In genomic region chr3:164278550-164278949, GRCh38 we compare ENCODE assay signal across 28 cellular contexts.
"Had no signal": no experiment of that assay in that cellular context is flagged by ENCODE, and none has a peak within 500 bp of the region (broad histone marks: within the 10 kb centered on the region; RNA-seq: fewer than 3 reads in every experiment).

No MANE protein-coding gene starts in this region.

- H3K27me3 ChIP-seq: stomach, suprapubic skin, testis, thyroid gland, tibial artery, tibial nerve, transverse colon, upper lobe of left lung, upper lobe of right lung, uterus, vagina had no signal

- H3K4me1 Mint-ChIP-seq: stimulated activated memory B cell treated with anti-CD40 and anti-IgM and Interleukin-4, amounts not matched to agents 10 μg/mL and 1 μg/mL and 100 μg/mL, for 72 hours; stimulated activated naive B cell treated with anti-CD40 and anti-IgM and Interleukin-4, amounts not matched to agents 10 μg/mL and 1 μg/mL and 100 μg/mL, for 72 hours; stimulated activated naive CD8-positive, alpha-beta T cell treated with anti-CD3 and anti-CD28 coated beads, Interleukin-15, amount 100 ng/mL, for 72 hours had no signal

- H3K9me3 ChIP-seq: testis, thyroid gland, transverse colon, upper lobe of right lung, uterus, vagina had no signal

- H3K36me3 ChIP-seq: stomach, suprapubic skin, thoracic aorta, thyroid gland, tibial artery, tibial nerve, transverse colon, upper lobe of left lung, upper lobe of right lung, uterus, vagina had no signal

- H3K36me3 Mint-ChIP-seq: stimulated activated memory B cell treated with anti-CD40 and anti-IgM and Interleukin-4, amounts not matched to agents 10 μg/mL and 1 μg/mL and 100 μg/mL, for 72 hours; stimulated activated naive B cell treated with anti-CD40 and anti-IgM and Interleukin-4, amounts not matched to agents 10 μg/mL and 1 μg/mL and 100 μg/mL, for 72 hours; type B pancreatic cell had no signal

- H3K27ac Mint-ChIP-seq: stimulated activated memory B cell treated with anti-CD40 and anti-IgM and Interleukin-4, amounts not matched to agents 10 μg/mL and 1 μg/mL and 100 μg/mL, for 72 hours; stimulated activated naive B cell treated with anti-CD40 and anti-IgM and Interleukin-4, amounts not matched to agents 10 μg/mL and 1 μg/mL and 100 μg/mL, for 72 hours; stimulated activated naive CD8-positive, alpha-beta T cell treated with anti-CD3 and anti-CD28 coated beads, Interleukin-15, amount 100 ng/mL, for 72 hours; stimulated activated naive CD8-positive, alpha-beta T cell treated with anti-CD3 and anti-CD28 coated beads, Interleukin-15, Interleukin-2, amounts not matched to agents 100 ng/mL and 50 ng/mL, for 24 hours; type B pancreatic cell had no signal

- H3K4me3 Mint-ChIP-seq: stimulated activated memory B cell treated with anti-CD40 and anti-IgM and Interleukin-4, amounts not matched to agents 10 μg/mL and 1 μg/mL and 100 μg/mL, for 72 hours; stimulated activated naive B cell treated with anti-CD40 and anti-IgM and Interleukin-4, amounts not matched to agents 10 μg/mL and 1 μg/mL and 100 μg/mL, for 72 hours; stimulated activated naive CD8-positive, alpha-beta T cell treated with anti-CD3 and anti-CD28 coated beads, Interleukin-15, amount 100 ng/mL, for 72 hours; stimulated activated naive CD8-positive, alpha-beta T cell treated with anti-CD3 and anti-CD28 coated beads, Interleukin-15, Interleukin-2, amounts not matched to agents 100 ng/mL and 50 ng/mL, for 24 hours; type B pancreatic cell had no signal

- DNase-seq: stimulated activated CD4-positive, alpha-beta T cell treated with anti-CD3 and anti-CD28 coated beads, Interleukin-2, amount 100 ng/mL, for 24 hours; stimulated activated CD4-positive, alpha-beta T cell treated with anti-CD3 and anti-CD28 coated beads, Interleukin-2, amount 100 ng/mL, for 48 hours; stimulated activated CD4-positive, alpha-beta T cell treated with anti-CD3 and anti-CD28 coated beads, Interleukin-4, amount 100 ng/mL, for 1 hour; stimulated activated CD4-positive, alpha-beta T cell treated with anti-CD3 and anti-CD28 coated beads, Interleukin-4, amount 100 ng/mL, for 24 hours; stimulated activated CD4-positive, alpha-beta T cell treated with anti-CD3 and anti-CD28 coated beads, Interleukin-4, amount 100 ng/mL, for 4 hours; stimulated activated CD8-positive, alpha-beta memory T cell treated with anti-CD3 and anti-CD28 coated beads, Interleukin-4, amount 100 ng/mL, for 48 hours; stimulated activated naive B cell treated with anti-CD40 and anti-IgM and Interleukin-4, amounts not matched to agents 10 μg/mL and 1 μg/mL and 100 μg/mL, for 72 hours; stimulated activated naive CD4-positive, alpha-beta T cell; stimulated activated naive CD8-positive, alpha-beta T cell treated with anti-CD3 and anti-CD28 coated beads, Interleukin-15, amount 100 ng/mL, for 72 hours; stimulated activated naive CD8-positive, alpha-beta T cell treated with anti-CD3 and anti-CD28 coated beads, Interleukin-15, Interleukin-2, amounts not matched to agents 100 U/mL and 50 U/mL, for 24 hours; stomach; substantia nigra; testis; thyroid gland; tibial artery; transverse colon; trophoblast cell; upper lobe of left lung; upper lobe of right lung; uterus had no signal

- H3K9me3 Mint-ChIP-seq: type B pancreatic cell had no signal

- H3K27ac ChIP-seq: stomach, suprapubic skin, testis, thoracic aorta, thyroid gland, tibial artery, tibial nerve, transverse colon, upper lobe of left lung, upper lobe of right lung, uterus, vagina had no signal

- FAIRE-seq: urothelium cell line had no signal

- ATAC-seq: stimulated activated memory B cell treated with anti-CD40 and anti-IgM and Interleukin-4, amounts not matched to agents 10 μg/mL and 1 μg/mL and 100 μg/mL, for 72 hours; stimulated activated naive B cell treated with anti-CD40 and anti-IgM and Interleukin-4, amounts not matched to agents 10 μg/mL and 1 μg/mL and 100 μg/mL, for 72 hours; stimulated activated naive CD8-positive, alpha-beta T cell treated with anti-CD3 and anti-CD28 coated beads, Interleukin-15, amount 100 ng/mL, for 72 hours; stimulated activated naive CD8-positive, alpha-beta T cell treated with anti-CD3 and anti-CD28 coated beads, Interleukin-15, Interleukin-2, amounts not matched to agents 100 U/mL and 50 U/mL, for 24 hours; upper lobe of right lung had no signal

- H3K27me3 Mint-ChIP-seq: stimulated activated memory B cell treated with anti-CD40 and anti-IgM and Interleukin-4, amounts not matched to agents 10 μg/mL and 1 μg/mL and 100 μg/mL, for 72 hours; stimulated activated naive B cell treated with anti-CD40 and anti-IgM and Interleukin-4, amounts not matched to agents 10 μg/mL and 1 μg/mL and 100 μg/mL, for 72 hours; stimulated activated naive CD8-positive, alpha-beta T cell treated with anti-CD3 and anti-CD28 coated beads, Interleukin-15, amount 100 ng/mL, for 72 hours; stimulated activated naive CD8-positive, alpha-beta T cell treated with anti-CD3 and anti-CD28 coated beads, Interleukin-15, Interleukin-2, amounts not matched to agents 100 ng/mL and 50 ng/mL, for 24 hours; type B pancreatic cell had no signal

- H3K4me1 ChIP-seq: stomach, suprapubic skin, testis, thyroid gland, tibial artery, tibial nerve, transverse colon, upper lobe of left lung, upper lobe of right lung, uterus, vagina had no signal

- H3K4me3 ChIP-seq: stomach, suprapubic skin, testis, thoracic aorta, thyroid gland, tibial artery, tibial nerve, transverse colon, upper lobe of left lung, upper lobe of right lung, uterus, vagina had no signal
